In the genomic region with DNA sequence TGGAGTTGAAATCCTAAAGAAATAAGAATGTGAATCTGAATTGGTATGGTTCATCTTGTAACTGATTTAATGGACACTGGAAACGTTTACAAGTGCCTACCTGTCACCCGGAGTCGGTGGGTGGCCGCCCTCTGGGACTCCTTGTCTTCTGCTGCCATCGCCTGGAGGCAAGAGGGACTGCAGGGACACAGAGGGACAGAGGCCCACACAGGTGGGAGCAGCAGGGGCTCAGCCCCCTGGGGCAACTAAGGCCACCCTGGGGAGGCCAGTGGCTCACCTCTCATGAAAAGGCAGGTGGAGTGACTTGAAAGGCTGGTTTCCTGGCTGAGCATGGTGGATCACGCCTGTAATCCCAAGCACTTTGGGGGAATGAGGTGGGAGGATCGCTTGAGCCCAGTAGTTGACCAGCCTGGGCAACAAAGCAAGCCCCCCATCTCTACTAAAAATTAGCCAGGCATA, we compare ENCODE assay signal across 7 cellular contexts. TPM values are rescaled to one million over a fixed set of nuclear protein-coding genes. Genes with fewer than 3 reads are reported as not detected.
DNase-seq lines count a peak whose midpoint lies in the region; ATAC-seq and TF ChIP-seq lines count a peak whose summit lies in the region.

No MANE protein-coding gene starts in this region.

- H4K20me1 ChIP-seq in hepatocyte (ENCODE audit: insufficient read depth, poor library complexity, severe bottlenecking) (no peaks in the 10 kb centered on the region), smooth muscle cell (ENCODE audit: low read depth) (no peaks in the 10 kb centered on the region)

- H3K36me3 ChIP-seq in hepatocyte (replicated peaks; ENCODE audit: insufficient read depth, low read depth) (no peaks in the 10 kb centered on the region), smooth muscle cell (ENCODE audit: low read depth) (no peaks in the 10 kb centered on the region)

- H3K9me3 Mint-ChIP-seq in T-helper 2 cell treated with Interferon-gamma antibody and Interleukin-4, amounts not matched to agents 5 μg/mL and 100 μg/mL, for 36 hours, result no peaks in the 10 kb centered on the region

- H3K27ac ChIP-seq in hepatocyte (no peak overlapping the region), smooth muscle cell (ENCODE audit: low read depth) (no peak overlapping the region)

- H3K9me3 ChIP-seq in hepatocyte (ENCODE audit: low read depth), result no peaks in the 10 kb centered on the region
- no peaks in the 10 kb centered on the region for H3K9me3 ChIP-seq in smooth muscle cell (replicated peaks; ENCODE audit: low read depth)

- in situ Hi-C loops in GM13976 (cut with MboI; ENCODE audit: low sequenced_read_pairs, unreplicated experiment), result loop anchor here (10.0 kb wide), 1 partner anchor 103 kb away; no protein-coding TSS in a partner anchor

- H3K27me3 ChIP-seq in hepatocyte (no peaks in the 10 kb centered on the region), smooth muscle cell (ENCODE audit: low read depth) (no peaks in the 10 kb centered on the region)

- no peaks in the 10 kb centered on the region for H3K9me2 ChIP-seq in hepatocyte (replicated peaks; ENCODE audit: insufficient read depth)

- peaks cover 21% of the 10 kb centered on the region for H3K4me1 Mint-ChIP-seq in T-helper 2 cell treated with Interferon-gamma antibody and Interleukin-4, amounts not matched to agents 5 μg/mL and 100 μg/mL, for 36 hours (ENCODE audit: low read depth)

- no peaks in the 10 kb centered on the region for H3K36me3 Mint-ChIP-seq in T-helper 2 cell treated with Interferon-gamma antibody and Interleukin-4, amounts not matched to agents 5 μg/mL and 100 μg/mL, for 36 hours (ENCODE audit: low read depth)

- H3K27ac Mint-ChIP-seq in T-helper 2 cell treated with Interferon-gamma antibody and Interleukin-4, amounts not matched to agents 5 μg/mL and 100 μg/mL, for 36 hours, result peak overlapping the region; percentile 37

- H3K9ac ChIP-seq in smooth muscle cell (ENCODE audit: low read depth), result no peak overlapping the region

- 17% methylated on average over 7 of the region's 7 CpGs for WGBS in hepatocyte (ENCODE audit: low lambda C conversion rate, missing lambda C conversion rate)
- WGBS in smooth muscle cell (ENCODE audit: low lambda C conversion rate), result 19% methylated on average over 7 of the region's 7 CpGs

- no peaks in the 10 kb centered on the region for H3K4me1 ChIP-seq in hepatocyte (ENCODE audit: insufficient read depth)
- no peaks in the 10 kb centered on the region for H3K4me1 ChIP-seq in smooth muscle cell (ENCODE audit: low read depth)

- DNase-seq in GM13976 (ENCODE audit: low spot score), result peak; percentile 84
- peak; percentile 38 for DNase-seq in NCI-H1105 (lab: John Stamatoyannopoulos, UW)
- DNase-seq in T-helper 2 cell treated with Interferon-gamma antibody and Interleukin-4, amounts not matched to agents 5 μg/mL and 100 μg/mL, for 36 hours (ENCODE audit: low spot score), result peak; percentile 75
- peak in 50 of 56 donors; percentile 2 to 68 (median 24) for DNase-seq in amygdala (lab: John Stamatoyannopoulos, UW)
- DNase-seq in hepatocyte (ENCODE audit: low spot score), result peak; percentile 89
- DNase-seq in smooth muscle cell (lab: John Stamatoyannopoulos, UW; ENCODE audit: unreplicated experiment), result peak; percentile 21

- no peaks in the 10 kb centered on the region for H3K27me3 Mint-ChIP-seq in T-helper 2 cell treated with Interferon-gamma antibody and Interleukin-4, amounts not matched to agents 5 μg/mL and 100 μg/mL, for 36 hours (ENCODE audit: low read depth)

- ATAC-seq in GM19351 (IDR thresholded peaks at IDR 0.05; ENCODE audit: unreplicated experiment), result no peak

- H3K79me2 ChIP-seq in hepatocyte, result no peaks in the 10 kb centered on the region
- no peaks in the 10 kb centered on the region for H3K79me2 ChIP-seq in smooth muscle cell (ENCODE audit: low read depth)

- H3K4me3 Mint-ChIP-seq in T-helper 2 cell treated with Interferon-gamma antibody and Interleukin-4, amounts not matched to agents 5 μg/mL and 100 μg/mL, for 36 hours, result no peak overlapping the region

- H2AFZ ChIP-seq in hepatocyte (no peak overlapping the region), smooth muscle cell (ENCODE audit: low read depth) (no peak overlapping the region)

- H3K4me3 ChIP-seq in hepatocyte (no peak overlapping the region), smooth muscle cell (no peak overlapping the region)

- peak; percentile 94 for TF ChIP-seq CTCF in GM13976 (IDR thresholded peaks at IDR 0.05; ENCODE audit: borderline replicate concordance, control extremely low read depth, extremely low read depth, insufficient read depth, missing control alignments)
- peak; percentile 95 for TF ChIP-seq CTCF in hepatocyte (IDR thresholded peaks at IDR 0.05; ENCODE audit: poor library complexity)
- TF ChIP-seq CTCF in smooth muscle cell (IDR thresholded peaks at IDR 0.05; ENCODE audit: borderline replicate concordance, insufficient read depth, poor library complexity, severe bottlenecking), result peak; percentile 99

- no peaks in the 10 kb centered on the region for H3F3A ChIP-seq in smooth muscle cell (ENCODE audit: low read depth)

- H3K4me2 ChIP-seq in hepatocyte (no peak overlapping the region), smooth muscle cell (no peak overlapping the region)

RNA-seq across cellular contexts. Expression of gene TMEM92, which starts 23.2 kb away (rescaled TPM):
- total RNA-seq in hepatocyte (6.9 and 11.3 TPM in 2 replicates), smooth muscle cell (1.9 and 7.4 TPM in 2 replicates)
- polyA plus RNA-seq in hepatocyte (21.7 and 24.0 TPM in 2 replicates), smooth muscle cell (4.8 and 14.4 TPM in 2 replicates)

RNA-seq across cellular contexts. Expression of gene XYLT2, which starts 48.5 kb away (rescaled TPM):
- 26.8 and 27.4 TPM in 2 replicates for total RNA-seq in hepatocyte
- polyA plus RNA-seq in hepatocyte, result 18.3 and 19.9 TPM in 2 replicates
- 33.2 and 34.3 TPM in 2 replicates for total RNA-seq in smooth muscle cell
- polyA plus RNA-seq in smooth muscle cell, result 32.3 and 41.4 TPM in 2 replicates

Comparison
In these comparisons a context has a peak if more than half of its experiments do, and no peak if none do; other contexts are left out.
1. DNase-seq: peak in every context shown above with its lines; median percentile 89 in hepatocyte; 84 in GM13976; 75 in T-helper 2 cell treated with Interferon-gamma antibody and Interleukin-4, amounts not matched to agents 5 μg/mL and 100 μg/mL, for 36 hours; 38 in NCI-H1105; 24 in amygdala; 21 in smooth muscle cell.